ENCODE assay signal across 35 cellular contexts in genomic region chr5:4896328-4896727, GRCh38.
A peak's percentile ranks its signal among the peaks of the same experiment; 100 is the strongest.
DNase-seq lines count a peak whose midpoint lies in the region; ATAC-seq, FAIRE-seq and TF ChIP-seq lines count a peak whose summit lies in the region.
"Had no signal": no experiment of that assay in that cellular context is flagged by ENCODE, and none has a peak within 500 bp of the region (broad histone marks: within the 10 kb centered on the region; RNA-seq: fewer than 3 reads in every experiment).

No MANE protein-coding gene starts in this region.

- H3K4me1 ChIP-seq in heart right ventricle (no peaks in the 10 kb centered on the region), trophoblast cell (ENCODE audit: control insufficient read depth in 1 of 2, insufficient read depth in 2 of 2, low read length in 2 of 2) (no peaks in the 10 kb centered on the region), SK-N-SH (ENCODE audit: control insufficient read depth in 1 of 2, insufficient read depth in 2 of 2, low read depth in 1 of 2, low read length in 1 of 2) (no peaks in the 10 kb centered on the region; a peak in 1 of 4 replicates)
- H3K4me1 ChIP-seq in effector memory CD4-positive, alpha-beta T cell (ENCODE audit: control insufficient read depth, insufficient read depth, low read length, poor library complexity, severe bottlenecking): no peaks in the 10 kb centered on the region
- H3K4me1 ChIP-seq: A549, BE2C, BLaER1, Caco-2 had no signal

- H4K8ac ChIP-seq in trophoblast cell (ENCODE audit: low read depth, low read length): no peak overlapping the region

- no peak overlapping the region for H3K14ac ChIP-seq in trophoblast cell (ENCODE audit: low read length)

- no peak for DNase-seq in Right ventricle myocardium inferior (ENCODE audit: missing footprints)
- no peak for DNase-seq in heart right ventricle
- DNase-seq in bronchial epithelial cell (ENCODE audit: low read depth): no peak
- DNase-seq in omental fat pad (ENCODE audit: low spot score): no peak
- peak; percentile 4 to 24 for DNase-seq in trophoblast cell
- no peak for DNase-seq in activated gamma-delta T cell (lab: John Stamatoyannopoulos, UW)
- DNase-seq in effector memory CD4-positive, alpha-beta T cell: no peak
- DNase-seq in SK-N-SH: no peak
- DNase-seq: 8988T; ACHN; AML-193; BE2C; C1 segment of cervical spinal cord; Caco-2; Calu3; CD4-positive, alpha-beta memory T cell; CD4-positive, alpha-beta T cell; CD4-positive, CD25-positive, alpha-beta regulatory T cell; CD8-positive, alpha-beta memory T cell; CD8-positive, alpha-beta T cell; COR-L47; DMS 273 treated with DMSO at 0.1 percent for 48 hours; DMS153; DMS53; DMS79; DMS79 treated with DMSO at 0.1 percent for 48 hours; DND-41; EL had no signal

- H3K79me2 ChIP-seq in trophoblast cell (ENCODE audit: control insufficient read depth, insufficient read depth, low read length, poor library complexity) (no peaks in the 10 kb centered on the region), SK-N-SH (ENCODE audit: insufficient read depth) (no peaks in the 10 kb centered on the region)

- H2AK5ac ChIP-seq in trophoblast cell (ENCODE audit: low read length): no peak overlapping the region

- H3K4me3 ChIP-seq in heart right ventricle (no peak overlapping the region), bronchial epithelial cell (ENCODE audit: low read depth, low read length) (no peak overlapping the region), trophoblast cell (ENCODE audit: low read depth, low read length) (no peak overlapping the region), SK-N-SH (ENCODE audit: low read depth in 2 of 2, low read length in 1 of 2) (no peak overlapping the region)
- no peak overlapping the region for H3K4me3 ChIP-seq in effector memory CD4-positive, alpha-beta T cell (ENCODE audit: insufficient read depth, low read depth, low read length, poor library complexity, severe bottlenecking)
- H3K4me3 ChIP-seq: A549; BLaER1; BLaER1 treated with 17β-estradiol and CSF1 and Interleukin-3, amounts not matched to agents 10 nM and 100 nM had no signal

- TF ChIP-seq CTCF in heart right ventricle (IDR thresholded peaks at IDR 0.05): no peak
- no peak for TF ChIP-seq CTCF in bronchial epithelial cell (IDR thresholded peaks at IDR 0.05; ENCODE audit: insufficient read depth, low read length, severe bottlenecking)
- TF ChIP-seq CTCF in omental fat pad (IDR thresholded peaks at IDR 0.05): no peak
- TF ChIP-seq CTCF in SK-N-SH (IDR thresholded peaks at IDR 0.05): no peak

- H3F3A ChIP-seq in SK-N-SH (replicated peaks; ENCODE audit: insufficient read depth): no peaks in the 10 kb centered on the region

- peak; percentile 7 for FAIRE-seq in bronchial epithelial cell (lab: Jason Lieb, UNC)
- FAIRE-seq: A204.1, A549, D721Med had no signal

- no peak overlapping the region for H2BK12ac ChIP-seq in trophoblast cell (ENCODE audit: low read length)

- H3K23ac ChIP-seq in trophoblast cell (ENCODE audit: low read length): no peak overlapping the region

- H3K9me3 ChIP-seq in heart right ventricle (peaks cover 0 to 2% (median 0%) of the 10 kb centered on the region in 11 donors), trophoblast cell (ENCODE audit: insufficient read depth, low read depth, low read length) (no peaks in the 10 kb centered on the region), SK-N-SH (no peaks in the 10 kb centered on the region)
- no peaks in the 10 kb centered on the region for H3K9me3 ChIP-seq in effector memory CD4-positive, alpha-beta T cell (ENCODE audit: control insufficient read depth, low read length)
- H3K9me3 ChIP-seq: A549, BE2C, Caco-2 had no signal

- no peak overlapping the region for H3K27ac ChIP-seq in heart right ventricle
- no peak overlapping the region for H3K27ac ChIP-seq in trophoblast cell (ENCODE audit: low read depth, low read length)
- H3K27ac ChIP-seq in effector memory CD4-positive, alpha-beta T cell (ENCODE audit: insufficient read depth, low read length, poor library complexity, severe bottlenecking): no peak overlapping the region
- no peak overlapping the region for H3K27ac ChIP-seq in SK-N-SH (ENCODE audit: low read depth in 2 of 2, low read length in 1 of 2)
- H3K27ac ChIP-seq: 22Rv1; A549; BLaER1; BLaER1 treated with 17β-estradiol and CSF1 and Interleukin-3, amounts not matched to agents 10 nM and 100 nM; C4-2B had no signal

- no peak for TF ChIP-seq EP300 in SK-N-SH (IDR thresholded peaks at IDR 0.05; ENCODE audit: borderline replicate concordance in 1 of 2, low read depth in 1 of 2, low read length in 1 of 2)

- H3K9me2 ChIP-seq in SK-N-SH: no peaks in the 10 kb centered on the region

- H4K12ac ChIP-seq in trophoblast cell (ENCODE audit: low read depth, low read length): no peak overlapping the region

- 33% methylated on average over 5 of the region's 5 CpGs for WGBS in heart right ventricle, 2 donors
- no CpG with 5 or more reads among the region's 5 CpGs for WGBS in trophoblast cell (ENCODE audit: extremely low coverage, insufficient coverage, insufficient read length)
- WGBS in SK-N-SH (ENCODE audit: low lambda C conversion rate): 2% methylated on average over 5 of the region's 5 CpGs

- CTCF ChIA-PET in SK-N-SH (lab: Yijun Ruan, JAX): interaction anchor here (1.5 to 2.3 kb wide), 3 partner anchors 17 to 46 kb away, joined by 3 to 10 read pairs (median 7); no protein-coding TSS in a partner anchor

- H3K27me3 ChIP-seq in heart right ventricle (peaks cover 0 to 36% (median 0%) of the 10 kb centered on the region in 7 donors), bronchial epithelial cell (ENCODE audit: control insufficient read depth, insufficient read depth, low read length) (no peaks in the 10 kb centered on the region), trophoblast cell (ENCODE audit: insufficient read depth, low read length) (no peaks in the 10 kb centered on the region), SK-N-SH (ENCODE audit: insufficient read depth) (no peaks in the 10 kb centered on the region)
- H3K27me3 ChIP-seq in effector memory CD4-positive, alpha-beta T cell (replicated peaks; ENCODE audit: control insufficient read depth, insufficient read depth, low read length, poor library complexity, severe bottlenecking): no peaks in the 10 kb centered on the region
- H3K27me3 ChIP-seq: BLaER1; BLaER1 treated with 17β-estradiol and CSF1 and Interleukin-3, amounts not matched to agents 10 nM and 100 nM had no signal

- POLR2A ChIA-PET in SK-N-SH (lab: Yijun Ruan, JAX): no interaction called here

- H3K9ac ChIP-seq in trophoblast cell (ENCODE audit: low read length) (no peak overlapping the region), SK-N-SH (no peak overlapping the region)
- H3K9ac ChIP-seq: BLaER1; BLaER1 treated with 17β-estradiol and CSF1 and Interleukin-3, amounts not matched to agents 10 nM and 100 nM had no signal

- H3K4me2 ChIP-seq in trophoblast cell (ENCODE audit: low read length): no peak overlapping the region
- H3K4me2 ChIP-seq in SK-N-SH: no peak overlapping the region
- H3K4me2 ChIP-seq: A549, BLaER1 had no signal

- H3K36me3 ChIP-seq in heart right ventricle (no peaks in the 10 kb centered on the region), bronchial epithelial cell (ENCODE audit: control insufficient read depth, insufficient read depth, low read length) (no peaks in the 10 kb centered on the region), trophoblast cell (ENCODE audit: control insufficient read depth in 1 of 2, insufficient read depth in 2 of 2, low read length in 2 of 2) (no peaks in the 10 kb centered on the region), SK-N-SH (replicated peaks in 1 of 2; ENCODE audit: control insufficient read depth in 1 of 2, insufficient read depth in 2 of 2, low read length in 1 of 2) (no peaks in the 10 kb centered on the region)
- no peaks in the 10 kb centered on the region for H3K36me3 ChIP-seq in effector memory CD4-positive, alpha-beta T cell (ENCODE audit: control insufficient read depth, insufficient read depth, low read length)
- H3K36me3 ChIP-seq: BE2C; BLaER1; BLaER1 treated with 17β-estradiol and CSF1 and Interleukin-3, amounts not matched to agents 10 nM and 100 nM had no signal

- H2AFZ ChIP-seq in trophoblast cell (ENCODE audit: insufficient read depth, low read length, poor library complexity) (no peak overlapping the region), SK-N-SH (ENCODE audit: low read depth) (no peak overlapping the region)

- no peak overlapping the region for H2BK120ac ChIP-seq in trophoblast cell (ENCODE audit: insufficient read depth, low read length, poor library complexity)

- no peaks in the 10 kb centered on the region for H4K20me1 ChIP-seq in SK-N-SH (ENCODE audit: insufficient read depth)
- H4K20me1 ChIP-seq: BLaER1; BLaER1 treated with 17β-estradiol and CSF1 and Interleukin-3, amounts not matched to agents 10 nM and 100 nM had no signal

- TF ChIP-seq RAD21 in SK-N-SH (IDR thresholded peaks at IDR 0.05; ENCODE audit: low read length): no peak

- H3K79me1 ChIP-seq in trophoblast cell (ENCODE audit: low read length): no peaks in the 10 kb centered on the region

- H3K18ac ChIP-seq in trophoblast cell (ENCODE audit: low read length): no peak overlapping the region

- no peak overlapping the region for H3K4ac ChIP-seq in trophoblast cell (ENCODE audit: low read depth, low read length)

- no peak overlapping the region for H2BK5ac ChIP-seq in trophoblast cell (ENCODE audit: low read depth, low read length, poor library complexity)

- intact Hi-C loops in Right ventricle myocardium inferior (cut with DNase I) (no loop called here), heart right ventricle (cut with DNase I) (no loop called here)

- ATAC-seq in Right ventricle myocardium inferior (peak; percentile 34), heart right ventricle (no peak), omental fat pad (ENCODE audit: low FRiP score) (peak; percentile 81)
- ATAC-seq: A549; CD8-positive, alpha-beta T cell had no signal

- H4K91ac ChIP-seq in trophoblast cell (ENCODE audit: low read depth, low read length): no peak overlapping the region

TF ChIP-seq in SK-N-SH, 30 proteins besides CTCF, POLR2A, EP300 and RAD21 (continues in another document):
- TF ChIP-seq EZH2phosphoT487 (IDR thresholded peaks at IDR 0.05; ENCODE audit: borderline replicate concordance, low read depth): no peak
- TF ChIP-seq PBX3 (IDR thresholded peaks at IDR 0.05): no peak
- TF ChIP-seq GABPA (IDR thresholded peaks at IDR 0.05; ENCODE audit: low read depth): no peak
- no peak for TF ChIP-seq ELF1 (IDR thresholded peaks at IDR 0.05)
- TF ChIP-seq TEAD4 (IDR thresholded peaks at IDR 0.05; ENCODE audit: borderline replicate concordance, insufficient read depth): no peak
- TF ChIP-seq FOXJ3 (CRISPR knock-in tag; IDR thresholded peaks at IDR 0.05): no peak

Comparison
In these comparisons a context has a peak if more than half of its experiments do, and no peak if none do; other contexts are left out.
1. ATAC-seq: peak in Right ventricle myocardium inferior (single experiment) and omental fat pad (single experiment); none in heart right ventricle (0 of 8).
2. DNase-seq: peak in trophoblast cell (2 of 2); none in Right ventricle myocardium inferior (single experiment), heart right ventricle (0 of 2), bronchial epithelial cell (single experiment), omental fat pad (single experiment), activated gamma-delta T cell (single experiment), effector memory CD4-positive, alpha-beta T cell (0 of 3) and SK-N-SH (single experiment).